Comparison of ENCODE assay signal across 14 cellular contexts in genomic region chr1:31926252-31926651, GRCh38. TPM values are rescaled to one million over a fixed set of nuclear protein-coding genes. Genes with fewer than 3 reads are reported as not detected.
A peak's percentile ranks its signal among the peaks of the same experiment; 100 is the strongest.
DNase-seq lines count a peak whose midpoint lies in the region; TF ChIP-seq lines count a peak whose summit lies in the region.
"Had no signal": no experiment of that assay in that cellular context is flagged by ENCODE, and none has a peak within 500 bp of the region (broad histone marks: within the 10 kb centered on the region; RNA-seq: fewer than 3 reads in every experiment).

No MANE protein-coding gene starts in this region.

- CTCF ChIA-PET in activated naive CD4-positive, alpha-beta T cell treated with anti-CD3 and anti-CD28 coated beads for 36 hours (lab: Charles Lee) = interaction anchor here (0.6 to 2.2 kb wide), 11 partner anchors 9 to 38 kb away, joined by 3 to 10 read pairs (median 5); no protein-coding TSS in a partner anchor
- CTCF ChIA-PET in MCF 10A (lab: Yijun Ruan, JAX) = interaction anchor here (0.8 kb wide), 1 partner anchor 9 kb away, joined by 4 read pairs; no protein-coding TSS in a partner anchor

- no peaks in the 10 kb centered on the region for H3K27me3 Mint-ChIP-seq in activated naive CD4-positive, alpha-beta T cell treated with anti-CD3 and anti-CD28 coated beads for 36 hours (ENCODE audit: low read depth)
- no peaks in the 10 kb centered on the region for H3K27me3 Mint-ChIP-seq in MCF 10A (ENCODE audit: insufficient read depth, unreplicated experiment)

- no peaks in the 10 kb centered on the region for H3K27me3 ChIP-seq in SU-DHL-6 (ENCODE audit: low read length)
- no peaks in the 10 kb centered on the region for H3K27me3 ChIP-seq in dorsolateral prefrontal cortex
- H3K27me3 ChIP-seq: vagina had no signal

- peak overlapping the region; percentile 0; the same call in 1 of the 2 replicates for H3K9ac ChIP-seq in SU-DHL-6 (ENCODE audit: low read length)

- no peak for TF ChIP-seq CTCF in SU-DHL-6 (IDR thresholded peaks at IDR 0.05; ENCODE audit: insufficient read depth, low read length, poor library complexity, severe bottlenecking)
- TF ChIP-seq CTCF in dorsolateral prefrontal cortex (IDR thresholded peaks at IDR 0.05 in 54 of 56, conservative IDR thresholded peaks at IDR 0.05 in 2 of 56; ENCODE audit: low read depth in 1 of 56, partially characterized antibody in 56 of 56) = no peak
- TF ChIP-seq CTCF in MCF 10A (IDR thresholded peaks at IDR 0.05; ENCODE audit: unreplicated experiment) = no peak

- peaks cover 100% of the 10 kb centered on the region for H3K79me2 ChIP-seq in SU-DHL-6 (ENCODE audit: insufficient read depth, low read length)

- H3K9me2 ChIP-seq in SU-DHL-6 (replicated peaks; ENCODE audit: insufficient read depth, low read length) = no peaks in the 10 kb centered on the region

- POLR2A ChIA-PET in MCF 10A (lab: Yijun Ruan, JAX) = interaction anchor here (0.8 to 2.5 kb wide), 7 partner anchors 9 to 146 kb away, joined by 3 to 14 read pairs (median 7); partner anchors contain the start of gene PTP4A2

- peaks cover 16% of the 10 kb centered on the region for H3F3A ChIP-seq in SU-DHL-6 (ENCODE audit: insufficient read depth)

- BruUV-seq in MCF 10A (replicated peaks; lab: Mats Ljungman, UMichigan) = no TSS peak

- peak overlapping the region; percentile 48 for H3K4me2 ChIP-seq in SU-DHL-6 (ENCODE audit: low read depth, low read length, poor library complexity, severe bottlenecking)

- H3K36me3 Mint-ChIP-seq in activated naive CD4-positive, alpha-beta T cell treated with anti-CD3 and anti-CD28 coated beads for 36 hours (ENCODE audit: low read depth) = peaks cover 41% of the 10 kb centered on the region
- H3K36me3 Mint-ChIP-seq in MCF 10A (ENCODE audit: insufficient read depth, unreplicated experiment) = peaks cover 16% of the 10 kb centered on the region

- no peak overlapping the region for H3K4me3 ChIP-seq in SU-DHL-6 (ENCODE audit: insufficient read depth, low read length, poor library complexity, severe bottlenecking)
- H3K4me3 ChIP-seq in dorsolateral prefrontal cortex = peak overlapping the region in 5 of 59 donors; percentile 8 to 45 (median 21)
- H3K4me3 ChIP-seq: vagina had no signal

- no peak for DNase-seq in activated naive CD4-positive, alpha-beta T cell treated with anti-CD3 and anti-CD28 coated beads for 36 hours
- no peak for DNase-seq in activated naive CD4-positive, alpha-beta T cell treated with Interleukin-2 at 50 U/mL for 16 hours
- DNase-seq in dorsolateral prefrontal cortex (no peak), NCI-H2029 (lab: John Stamatoyannopoulos, UW) (no peak), MCF 10A (ENCODE audit: unreplicated experiment) (no peak), NCI-H1694 (lab: John Stamatoyannopoulos, UW) (no peak)
- DNase-seq: IMR-90, kidney, nephron progenitor cell, SIG-M5, small intestine had no signal

- no peaks in the 10 kb centered on the region; the same call in 1 of the 2 replicates for H3K36me3 ChIP-seq in SU-DHL-6 (ENCODE audit: low read length)
- H3K36me3 ChIP-seq: vagina had no signal

- H3K4me1 Mint-ChIP-seq in activated naive CD4-positive, alpha-beta T cell treated with anti-CD3 and anti-CD28 coated beads for 36 hours (ENCODE audit: low read depth) = peaks cover 82% of the 10 kb centered on the region
- H3K4me1 Mint-ChIP-seq in MCF 10A (ENCODE audit: insufficient read depth, unreplicated experiment) = peaks cover 52% of the 10 kb centered on the region

- H3K4me3 Mint-ChIP-seq in activated naive CD4-positive, alpha-beta T cell treated with anti-CD3 and anti-CD28 coated beads for 36 hours = peak overlapping the region; percentile 65
- no peak overlapping the region for H3K4me3 Mint-ChIP-seq in MCF 10A (ENCODE audit: unreplicated experiment)
- H3K4me3 Mint-ChIP-seq: nephron progenitor cell had no signal

- H3K9me3 Mint-ChIP-seq in activated naive CD4-positive, alpha-beta T cell treated with anti-CD3 and anti-CD28 coated beads for 36 hours = no peaks in the 10 kb centered on the region
- H3K9me3 Mint-ChIP-seq in MCF 10A (ENCODE audit: unreplicated experiment) = no peaks in the 10 kb centered on the region

- intact Hi-C loops in activated naive CD4-positive, alpha-beta T cell treated with anti-CD3 and anti-CD28 coated beads for 36 hours (cut with micrococcal nuclease) = loop anchor here (1.0 to 5.0 kb wide), 4 partner anchors 9 to 341 kb away; no protein-coding TSS in a partner anchor
- intact Hi-C loops in dorsolateral prefrontal cortex (cut with DNase I) (no loop called here), MCF 10A (cut with micrococcal nuclease) (no loop called here)

- H3K27ac Mint-ChIP-seq in activated naive CD4-positive, alpha-beta T cell treated with anti-CD3 and anti-CD28 coated beads for 36 hours = peak overlapping the region; percentile 91
- no peak overlapping the region for H3K27ac Mint-ChIP-seq in MCF 10A (ENCODE audit: low read depth, unreplicated experiment)
- H3K27ac Mint-ChIP-seq: nephron progenitor cell had no signal

- H3K27ac ChIP-seq in SU-DHL-6 (ENCODE audit: low read depth, low read length) = no peak overlapping the region
- H3K27ac ChIP-seq in dorsolateral prefrontal cortex = peak overlapping the region in 56 of 59 donors; percentile 9 to 95 (median 84)
- H3K27ac ChIP-seq in temporal lobe (ENCODE audit: low read depth, low read length) = peak overlapping the region; percentile 91
- H3K27ac ChIP-seq: vagina had no signal

- peaks cover 42% of the 10 kb centered on the region for H4K20me1 ChIP-seq in SU-DHL-6 (ENCODE audit: low read depth, low read length)

- H2AFZ ChIP-seq in SU-DHL-6 (ENCODE audit: low read depth, low read length, severe bottlenecking) = no peak overlapping the region

- H3K9me3 ChIP-seq in SU-DHL-6 (ENCODE audit: insufficient read depth, low read length) = no peaks in the 10 kb centered on the region
- H3K9me3 ChIP-seq: vagina had no signal

RNA-seq across cellular contexts. Expression of gene PTP4A2, which starts 11.9 kb away (rescaled TPM):
- 100 to 1,000 TPM; 240 to 263 TPM for total RNA-seq in activated naive CD4-positive, alpha-beta T cell treated with anti-CD3 and anti-CD28 coated beads for 36 hours
- total RNA-seq in dorsolateral prefrontal cortex = 100 to 1,000 TPM; 185 to 784 (median 393) TPM
- 233 TPM for total RNA-seq in temporal lobe
- 196 and 220 TPM in 2 replicates for total RNA-seq in MCF 10A (2022)
